8 cellular contexts compared by ENCODE assay signal in the genomic region with DNA sequence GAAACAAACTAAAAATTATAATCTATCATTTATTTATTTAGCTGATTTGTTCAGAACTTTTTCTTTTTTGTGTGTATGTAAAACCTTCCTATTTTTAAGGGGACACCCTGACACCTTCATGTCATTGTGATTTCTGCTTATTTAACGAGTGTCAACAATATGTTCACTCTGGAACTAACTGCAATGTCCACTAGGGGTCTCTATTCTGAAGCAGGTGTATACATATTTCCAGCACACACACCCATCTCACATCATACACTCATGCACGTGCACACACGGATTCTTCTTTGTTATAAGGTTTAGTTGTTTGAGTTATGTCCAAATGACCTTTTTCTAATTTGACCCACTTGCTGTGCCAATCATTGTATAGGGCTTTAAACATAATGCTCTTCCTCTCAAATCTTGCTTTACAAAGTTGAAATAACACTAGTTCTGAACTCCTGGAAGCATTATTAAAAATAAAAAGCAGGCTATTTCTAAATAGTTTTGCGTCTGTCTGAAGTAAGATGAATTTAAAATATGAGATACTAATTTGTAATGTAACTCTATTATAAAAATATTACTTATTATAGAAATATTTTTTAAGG. TPM values are rescaled to one million over a fixed set of nuclear protein-coding genes. Genes with fewer than 3 reads are reported as not detected.
DNase-seq lines count a peak whose midpoint lies in the region; ATAC-seq and TF ChIP-seq lines count a peak whose summit lies in the region.

No MANE protein-coding gene starts in this region.

- no peak overlapping the region for H3K4me3 Mint-ChIP-seq in immature natural killer cell

- H3K9me3 ChIP-seq in adipocyte (ENCODE audit: control insufficient read depth, low read length) (no peaks in the 10 kb centered on the region), thoracic aorta (no peaks in the 10 kb centered on the region)

- H3K27me3 ChIP-seq in adipocyte (replicated peaks; ENCODE audit: control insufficient read depth, insufficient read depth, low read length) (no peaks in the 10 kb centered on the region), thoracic aorta (replicated peaks; ENCODE audit: insufficient read depth) (no peaks in the 10 kb centered on the region)

- no peak overlapping the region for H3K27ac ChIP-seq in thoracic aorta

- H3K27me3 Mint-ChIP-seq in immature natural killer cell (ENCODE audit: low read depth in 3 of 3): peaks cover 0 to 3% (median 0%) of the 10 kb centered on the region in 3 donors

- peaks cover 2% of the 10 kb centered on the region for H3K4me1 ChIP-seq in adipocyte (ENCODE audit: control insufficient read depth, insufficient read depth, low read length)
- no peaks in the 10 kb centered on the region for H3K4me1 ChIP-seq in thoracic aorta (ENCODE audit: control insufficient read depth in 1 of 2, low read depth in 2 of 2)

- H3K36me3 ChIP-seq in adipocyte (ENCODE audit: control insufficient read depth, insufficient read depth, low read length, severe bottlenecking) (no peaks in the 10 kb centered on the region), thoracic aorta (no peaks in the 10 kb centered on the region)

- no peak overlapping the region for H3K27ac Mint-ChIP-seq in immature natural killer cell

- ATAC-seq in GM19468 (IDR thresholded peaks at IDR 0.05; ENCODE audit: extremely low read depth, unreplicated experiment) (peak; percentile 97), HG03439 (IDR thresholded peaks at IDR 0.05; ENCODE audit: unreplicated experiment) (peak; percentile 97), thoracic aorta (ENCODE audit: insufficient number of reproducible peaks, low FRiP score, low read depth) (no peak)

- H3K9ac ChIP-seq in adipocyte (ENCODE audit: low read length): no peak overlapping the region

- peaks cover 0 to 2% of the 10 kb centered on the region in 2 donors for H3K4me1 Mint-ChIP-seq in immature natural killer cell

- DNase-seq in EL (peak; percentile 57), NCI-H345 treated with DMSO at 0.1 percent for 48 hours (lab: John Stamatoyannopoulos, UW; ENCODE audit: unreplicated experiment) (peak; percentile 71), adipocyte (ENCODE audit: low read depth) (peak; percentile 81), immature natural killer cell (peak; percentile 15 to 39 (median 27)), thoracic aorta (ENCODE audit: low spot score) (no peak), islet precursor cell (no peak)

- H3K9me3 Mint-ChIP-seq in immature natural killer cell: no peaks in the 10 kb centered on the region

- peak; percentile 73 for TF ChIP-seq CTCF in thoracic aorta (IDR thresholded peaks at IDR 0.05)

- no peak overlapping the region for H3K4me3 ChIP-seq in adipocyte (ENCODE audit: low read length)
- no peak overlapping the region for H3K4me3 ChIP-seq in thoracic aorta

- H3K36me3 Mint-ChIP-seq in immature natural killer cell: no peaks in the 10 kb centered on the region

RNA-seq across cellular contexts. Expression of gene E2F7, which starts 15.5 kb away (rescaled TPM):
- polyA plus RNA-seq in immature natural killer cell: under 1 TPM in 2 of 3 donors, not detected in 1; 0.04 to 0.16 TPM
- not detected for total RNA-seq in thoracic aorta

Comparison
In these comparisons a context has a peak if more than half of its experiments do, and no peak if none do; other contexts are left out.
1. DNase-seq: peak in EL (single experiment), NCI-H345 treated with DMSO at 0.1 percent for 48 hours (single experiment), adipocyte (single experiment) and immature natural killer cell (3 of 3); none in thoracic aorta (single experiment) and islet precursor cell (single experiment).